9 cellular contexts compared by ENCODE assay signal in the genomic region with DNA sequence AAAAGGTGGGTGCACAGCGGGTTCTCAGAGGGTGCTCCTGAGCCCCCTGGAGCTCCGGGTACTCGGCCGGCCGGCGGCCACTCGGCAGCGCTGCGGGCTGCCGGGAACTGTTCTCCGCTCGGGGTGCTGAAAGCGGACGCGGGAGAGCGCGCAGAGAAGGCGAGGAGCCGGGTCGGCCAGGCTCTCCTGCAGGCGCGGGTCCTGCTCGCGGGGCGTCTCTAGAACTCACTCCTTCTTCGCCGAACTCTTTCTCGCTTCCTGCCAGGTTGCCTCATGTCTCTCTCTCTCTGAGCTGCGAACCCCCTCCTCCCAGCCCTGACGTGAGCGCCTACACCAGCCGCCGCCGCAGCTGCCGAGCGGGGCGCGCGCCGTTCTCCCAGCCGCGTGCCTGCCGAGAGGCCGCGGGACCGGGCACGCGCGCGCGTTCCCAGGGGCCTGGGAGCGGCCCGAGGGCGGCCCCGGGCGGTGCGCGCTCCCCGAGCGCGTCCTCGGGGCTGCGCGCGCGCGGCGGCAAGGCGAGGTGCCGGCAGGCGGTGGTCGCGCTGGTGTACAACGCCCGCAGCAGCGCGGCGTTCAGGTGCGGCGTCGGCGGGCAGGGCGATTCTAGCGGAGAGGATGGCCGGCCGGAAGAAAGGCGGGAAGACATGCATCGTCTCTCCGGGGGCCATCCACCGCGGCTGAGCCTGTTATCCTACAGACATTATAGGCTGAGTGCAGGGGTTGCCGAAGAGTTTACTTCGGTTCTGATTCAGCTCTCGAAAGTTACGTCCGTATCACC. TPM values are rescaled to one million over a fixed set of nuclear protein-coding genes. Genes with fewer than 3 reads are reported as not detected.
DNase-seq lines count a peak whose midpoint lies in the region; ATAC-seq and TF ChIP-seq lines count a peak whose summit lies in the region.
"Had no signal": no experiment of that assay in that cellular context is flagged by ENCODE, and none has a peak within 500 bp of the region (broad histone marks: within the 10 kb centered on the region; RNA-seq: fewer than 3 reads in every experiment).

A gene with protein sequence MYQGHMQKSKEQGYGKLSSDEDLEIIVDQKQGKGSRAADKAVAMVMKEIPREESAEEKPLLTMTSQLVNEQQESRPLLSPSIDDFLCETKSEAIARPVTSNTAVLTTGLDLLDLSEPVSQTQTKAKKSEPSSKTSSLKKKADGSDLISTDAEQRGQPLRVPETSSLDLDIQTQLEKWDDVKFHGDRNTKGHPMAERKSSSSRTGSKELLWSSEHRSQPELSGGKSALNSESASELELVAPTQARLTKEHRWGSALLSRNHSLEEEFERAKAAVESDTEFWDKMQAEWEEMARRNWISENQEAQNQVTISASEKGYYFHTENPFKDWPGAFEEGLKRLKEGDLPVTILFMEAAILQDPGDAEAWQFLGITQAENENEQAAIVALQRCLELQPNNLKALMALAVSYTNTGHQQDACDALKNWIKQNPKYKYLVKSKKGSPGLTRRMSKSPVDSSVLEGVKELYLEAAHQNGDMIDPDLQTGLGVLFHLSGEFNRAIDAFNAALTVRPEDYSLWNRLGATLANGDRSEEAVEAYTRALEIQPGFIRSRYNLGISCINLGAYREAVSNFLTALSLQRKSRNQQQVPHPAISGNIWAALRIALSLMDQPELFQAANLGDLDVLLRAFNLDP (minus strand): TSS at position 260 of the 778 bp plus-strand sequence. CDS start 338 bp downstream, outside the sequence.

- no peaks in the 10 kb centered on the region for H3K27me3 ChIP-seq in AG04450 (ENCODE audit: control insufficient read depth, insufficient read depth, low read length)
- H3K27me3 ChIP-seq in cardiac muscle cell = peaks cover 63% of the 10 kb centered on the region

- H3K9me3 ChIP-seq in AG04450 (ENCODE audit: control insufficient read depth, insufficient read depth, low read length) = no peaks in the 10 kb centered on the region
- H3K9me3 ChIP-seq in cardiac muscle cell (ENCODE audit: low read depth) = no peaks in the 10 kb centered on the region

- CTCF ChIA-PET in AG04450 (lab: Charles Lee) = no interaction called here

- peaks cover 44% of the 10 kb centered on the region for H3K27me3 Mint-ChIP-seq in activated T-helper 1 cell treated with anti-CD3 and anti-CD28 coated beads, Interleukin-12 subunit alpha, Interleukin-12 subunit beta, Interleukin-2, Interleukin-4 antibody, amounts not matched to agents 30 ng/mL and 10 ng/mL and 1 ng/mL, durations not matched to agents 14 hours and 24 hours and 36 hours (ENCODE audit: insufficient read depth)

- peak within 1 kb of the TSS; percentile 64 for H3K4me3 Mint-ChIP-seq in activated T-helper 1 cell treated with anti-CD3 and anti-CD28 coated beads, Interleukin-12 subunit alpha, Interleukin-12 subunit beta, Interleukin-2, Interleukin-4 antibody, amounts not matched to agents 30 ng/mL and 10 ng/mL and 1 ng/mL, durations not matched to agents 14 hours and 24 hours and 36 hours

- peaks cover 6% of the 10 kb centered on the region for H3K4me1 ChIP-seq in cardiac muscle cell (ENCODE audit: low read depth)

- peaks cover 5% of the 10 kb centered on the region for H3K4me1 Mint-ChIP-seq in activated T-helper 1 cell treated with anti-CD3 and anti-CD28 coated beads, Interleukin-12 subunit alpha, Interleukin-12 subunit beta, Interleukin-2, Interleukin-4 antibody, amounts not matched to agents 30 ng/mL and 10 ng/mL and 1 ng/mL, durations not matched to agents 14 hours and 24 hours and 36 hours (ENCODE audit: low read depth)

- POLR2A ChIA-PET in AG04450 (lab: Yijun Ruan, JAX) = no interaction called here

- DNase-seq in AG04450 (ENCODE audit: low read depth, low spot score) = no peak
- peak; percentile 68 for DNase-seq in NCI-H2081 treated with DMSO at 0.1 percent for 48 hours (lab: John Stamatoyannopoulos, UW)
- peak; percentile 16 for DNase-seq in activated T-helper 1 cell treated with anti-CD3 and anti-CD28 coated beads, Interleukin-12 subunit alpha, Interleukin-12 subunit beta, Interleukin-2, Interleukin-4 antibody, amounts not matched to agents 30 ng/mL and 10 ng/mL and 1 ng/mL, durations not matched to agents 14 hours and 24 hours and 36 hours (ENCODE audit: low spot score)
- DNase-seq in cardiac muscle cell (ENCODE audit: low read depth in 1 of 2, low spot score in 1 of 2) = peak; percentile 48 to 90
- DNase-seq in posterior cingulate gyrus = peak; percentile 53 to 97 (median 74)
- DNase-seq in HT-29 (ENCODE audit: low spot score) = no peak

- H3K36me3 ChIP-seq in cardiac muscle cell = no peaks in the 10 kb centered on the region

- TF ChIP-seq CTCF in AG04450 (IDR thresholded peaks at IDR 0.05; ENCODE audit: low read depth, low read length) (peak; percentile 12; the same call in 1 of the 2 replicates), cardiac muscle cell (IDR thresholded peaks at IDR 0.05; ENCODE audit: low read depth, low read length) (no peak)

- H3K36me3 Mint-ChIP-seq in activated T-helper 1 cell treated with anti-CD3 and anti-CD28 coated beads, Interleukin-12 subunit alpha, Interleukin-12 subunit beta, Interleukin-2, Interleukin-4 antibody, amounts not matched to agents 30 ng/mL and 10 ng/mL and 1 ng/mL, durations not matched to agents 14 hours and 24 hours and 36 hours (ENCODE audit: low read depth) = peaks cover 2% of the 10 kb centered on the region

- H3K9me3 Mint-ChIP-seq in activated T-helper 1 cell treated with anti-CD3 and anti-CD28 coated beads, Interleukin-12 subunit alpha, Interleukin-12 subunit beta, Interleukin-2, Interleukin-4 antibody, amounts not matched to agents 30 ng/mL and 10 ng/mL and 1 ng/mL, durations not matched to agents 14 hours and 24 hours and 36 hours = no peaks in the 10 kb centered on the region

- H3K27ac ChIP-seq in AG04450 (ENCODE audit: low read depth, low read length) (no peak within 1 kb of the TSS), cardiac muscle cell (no peak within 1 kb of the TSS)

- H3K27ac Mint-ChIP-seq in activated T-helper 1 cell treated with anti-CD3 and anti-CD28 coated beads, Interleukin-12 subunit alpha, Interleukin-12 subunit beta, Interleukin-2, Interleukin-4 antibody, amounts not matched to agents 30 ng/mL and 10 ng/mL and 1 ng/mL, durations not matched to agents 14 hours and 24 hours and 36 hours = no peak within 1 kb of the TSS

- intact Hi-C loops in activated T-helper 1 cell treated with anti-CD3 and anti-CD28 coated beads, Interleukin-12 subunit alpha, Interleukin-12 subunit beta, Interleukin-2, Interleukin-4 antibody, amounts not matched to agents 30 ng/mL and 10 ng/mL and 1 ng/mL, durations not matched to agents 14 hours and 24 hours and 36 hours (cut with micrococcal nuclease) = loop anchor here (5.0 to 10.0 kb wide), 3 partner anchors 70 to 222 kb away; no protein-coding TSS in a partner anchor
- intact Hi-C loops in posterior cingulate gyrus (cut with DNase I) = loop anchor here (5.0 kb wide), 1 partner anchor 110 kb away; no protein-coding TSS in a partner anchor

- ATAC-seq in GM18867 (IDR thresholded peaks at IDR 0.05; ENCODE audit: unreplicated experiment) = peak; percentile 46
- peak; percentile 85 for ATAC-seq in HG03039 (IDR thresholded peaks at IDR 0.05; ENCODE audit: unreplicated experiment)

- H3K4me3 ChIP-seq in AG04450 (ENCODE audit: low read depth, low read length) (peak within 1 kb of the TSS; percentile 58), cardiac muscle cell (peak within 1 kb of the TSS; percentile 39)

RNA-seq across cellular contexts. Expression of the gene that starts here (rescaled TPM):
- polyA plus RNA-seq in AG04450 (2011; rRNA removed) = 0.14 and 0.48 TPM in 2 replicates
- 0.14 and 0.52 TPM in 2 replicates for polyA minus RNA-seq in AG04450 (2011; rRNA and poly(A)+ RNA removed)
- total RNA-seq in activated T-helper 1 cell treated with anti-CD3 and anti-CD28 coated beads, Interleukin-12 subunit alpha, Interleukin-12 subunit beta, Interleukin-2, Interleukin-4 antibody, amounts not matched to agents 30 ng/mL and 10 ng/mL and 1 ng/mL, durations not matched to agents 14 hours and 24 hours and 36 hours = 0.17 and 0.67 TPM in 2 replicates
- total RNA-seq in cardiac muscle cell = 0.30 and 0.35 TPM in 2 replicates
- 0.07 and 0.10 TPM in 2 replicates for polyA plus RNA-seq in cardiac muscle cell
- total RNA-seq in HT-29 (2014; rRNA removed; shearing (Covaris generic)) = not detected in 2 replicates
- total RNA-seq: pulmonary artery endothelial cell had no signal

Comparison
In these comparisons a context has a peak if more than half of its experiments do, and no peak if none do; other contexts are left out.
1. Peak in DNase-seq in activated T-helper 1 cell treated with anti-CD3 and anti-CD28 coated beads, Interleukin-12 subunit alpha, Interleukin-12 subunit beta, Interleukin-2, Interleukin-4 antibody, amounts not matched to agents 30 ng/mL and 10 ng/mL and 1 ng/mL, durations not matched to agents 14 hours and 24 hours and 36 hours; RNA of the gene not detected or under 1 TPM.
2. Peak in DNase-seq and H3K4me3 ChIP-seq in cardiac muscle cell; RNA of the gene not detected or under 1 TPM.
3. DNase-seq: peak in NCI-H2081 treated with DMSO at 0.1 percent for 48 hours (single experiment) and posterior cingulate gyrus (10 of 10); none in AG04450 (single experiment) and HT-29 (single experiment).